19 cellular contexts compared by ENCODE assay signal in the genomic region with DNA sequence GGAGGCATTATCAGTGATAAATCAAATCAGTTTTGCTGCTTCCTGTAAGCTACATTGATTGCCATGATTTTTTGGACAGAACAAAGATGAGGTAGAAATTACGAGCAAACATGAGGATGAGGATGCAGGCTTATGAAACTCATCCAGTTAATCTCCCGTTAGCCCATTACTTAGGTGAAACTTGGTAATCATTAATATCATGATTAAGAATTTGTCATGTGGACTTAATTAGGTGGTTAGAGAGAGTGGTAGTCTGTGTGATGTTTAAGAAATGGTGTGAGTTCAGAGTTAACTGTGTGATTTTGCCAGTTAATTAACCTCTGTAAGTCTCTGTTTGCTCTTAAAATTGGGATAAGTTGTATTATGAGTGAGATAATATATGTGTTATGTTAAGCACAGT.
DNase-seq lines count a peak whose midpoint lies in the region; ATAC-seq and TF ChIP-seq lines count a peak whose summit lies in the region.
"Had no signal": no experiment of that assay in that cellular context is flagged by ENCODE, and none has a peak within 500 bp of the region (broad histone marks: within the 10 kb centered on the region; RNA-seq: fewer than 3 reads in every experiment).

No MANE protein-coding gene starts in this region.

- WGBS in hepatocyte (ENCODE audit: low lambda C conversion rate, missing lambda C conversion rate) = 91% methylated on average over 2 of the region's 2 CpGs

- H3K9me3 ChIP-seq in hepatocyte (ENCODE audit: low read depth) = no peaks in the 10 kb centered on the region
- H3K9me3 ChIP-seq: A549; BLaER1 treated with 17β-estradiol and CSF1 and Interleukin-3, amounts not matched to agents 10 nM and 100 nM; Caco-2 had no signal

- H4K20me1 ChIP-seq in hepatocyte (ENCODE audit: insufficient read depth, poor library complexity, severe bottlenecking) = no peaks in the 10 kb centered on the region
- H4K20me1 ChIP-seq: BLaER1 treated with 17β-estradiol and CSF1 and Interleukin-3, amounts not matched to agents 10 nM and 100 nM had no signal

- DNase-seq in NCI-H82 (lab: John Stamatoyannopoulos, UW) (peak; percentile 24), NCI-H82 treated with DMSO at 0.1 percent for 48 hours (lab: John Stamatoyannopoulos, UW; ENCODE audit: unreplicated experiment) (no peak), epithelial cell of proximal tubule (ENCODE audit: low read depth) (peak; percentile 25), hepatocyte (ENCODE audit: low spot score) (no peak), renal cortical epithelial cell (ENCODE audit: low read depth) (peak; percentile 82), NCI-H226 (no peak), posterior cingulate gyrus (no peak)
- DNase-seq: AML-193; Caco-2; Calu3; CD4-positive, alpha-beta T cell; CD8-positive, alpha-beta T cell; DMS79 treated with DMSO at 0.1 percent for 48 hours; GF-D8 had no signal

- no peak overlapping the region for H3K4me2 ChIP-seq in hepatocyte
- H3K4me2 ChIP-seq: A549; BLaER1 treated with 17β-estradiol and CSF1 and Interleukin-3, amounts not matched to agents 10 nM and 100 nM had no signal

- peak overlapping the region; percentile 8 for H3K27ac ChIP-seq in hepatocyte
- H3K27ac ChIP-seq: 22Rv1; A549; BLaER1 treated with 17β-estradiol and CSF1 and Interleukin-3, amounts not matched to agents 10 nM and 100 nM; C4-2B had no signal

- no peaks in the 10 kb centered on the region for H3K36me3 ChIP-seq in hepatocyte (replicated peaks; ENCODE audit: insufficient read depth, low read depth)

- no peaks in the 10 kb centered on the region for H3K27me3 ChIP-seq in hepatocyte
- H3K27me3 ChIP-seq: BLaER1 treated with 17β-estradiol and CSF1 and Interleukin-3, amounts not matched to agents 10 nM and 100 nM had no signal

- peaks cover 4% of the 10 kb centered on the region for H3K4me1 ChIP-seq in hepatocyte (ENCODE audit: insufficient read depth)
- H3K4me1 ChIP-seq: A549; BLaER1 treated with 17β-estradiol and CSF1 and Interleukin-3, amounts not matched to agents 10 nM and 100 nM; Caco-2 had no signal

- H3K9me2 ChIP-seq in hepatocyte (replicated peaks; ENCODE audit: insufficient read depth) = no peaks in the 10 kb centered on the region

- TF ChIP-seq CTCF in epithelial cell of proximal tubule (conservative IDR thresholded peaks at IDR 0.05; ENCODE audit: low read depth, low read length) = no peak
- no peak for TF ChIP-seq CTCF in hepatocyte (IDR thresholded peaks at IDR 0.05; ENCODE audit: poor library complexity)

- H3K79me2 ChIP-seq in hepatocyte = no peaks in the 10 kb centered on the region

- intact Hi-C loops in posterior cingulate gyrus (cut with DNase I) = no loop called here

- H2AFZ ChIP-seq in hepatocyte = no peak overlapping the region

- no peak for ATAC-seq in GM21381 (IDR thresholded peaks at IDR 0.05; ENCODE audit: unreplicated experiment)
- ATAC-seq: A549; CD8-positive, alpha-beta T cell had no signal

- H3K4me3 ChIP-seq in epithelial cell of proximal tubule (ENCODE audit: low read depth, low read length) (no peak overlapping the region), hepatocyte (no peak overlapping the region)
- H3K4me3 ChIP-seq: A549; BLaER1 treated with 17β-estradiol and CSF1 and Interleukin-3, amounts not matched to agents 10 nM and 100 nM had no signal

Comparison
In these comparisons a context has a peak if more than half of its experiments do, and no peak if none do; other contexts are left out.
1. DNase-seq: peak in NCI-H82 (single experiment), epithelial cell of proximal tubule (single experiment) and renal cortical epithelial cell (single experiment); none in NCI-H82 treated with DMSO at 0.1 percent for 48 hours (single experiment), hepatocyte (single experiment), NCI-H226 (single experiment) and posterior cingulate gyrus (0 of 10).